Comparison of ENCODE assay signal across 15 cellular contexts in the genomic region with DNA sequence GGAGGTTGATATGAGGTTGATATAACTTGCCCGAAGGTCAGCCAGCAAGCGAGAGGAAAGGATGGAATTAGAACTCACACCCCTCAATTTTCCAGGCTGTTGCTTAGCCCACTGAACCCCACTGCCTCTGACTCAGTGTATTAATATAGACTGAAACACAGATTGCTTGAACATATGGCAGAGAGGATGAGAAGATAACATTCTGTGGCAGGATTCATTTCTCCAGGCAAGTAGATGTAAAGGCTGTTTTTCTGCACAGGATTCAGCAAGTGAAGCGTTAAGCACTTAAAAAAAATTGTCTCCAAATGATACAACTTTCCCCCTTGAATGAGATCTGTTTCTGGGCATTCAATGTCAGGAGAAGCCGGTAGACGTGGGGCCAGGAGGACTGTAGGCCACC.
A peak's percentile ranks its signal among the peaks of the same experiment; 100 is the strongest.
DNase-seq lines count a peak whose midpoint lies in the region; ATAC-seq and TF ChIP-seq lines count a peak whose summit lies in the region.
"Had no signal": no experiment of that assay in that cellular context is flagged by ENCODE, and none has a peak within 500 bp of the region (broad histone marks: within the 10 kb centered on the region; RNA-seq: fewer than 3 reads in every experiment).

No MANE protein-coding gene starts in this region.

- CTCF ChIA-PET in WTC11 (lab: Charles Lee): no interaction called here

- peak; percentile 15 for DNase-seq in NCI-H82 (lab: John Stamatoyannopoulos, UW)
- no peak for DNase-seq in NCI-H82 treated with DMSO at 0.1 percent for 48 hours (lab: John Stamatoyannopoulos, UW; ENCODE audit: unreplicated experiment)
- DNase-seq in NCI-H446 treated with DMSO at 0.1 percent for 48 hours (lab: John Stamatoyannopoulos, UW): peak; percentile 83
- peak; percentile 51 for DNase-seq in cerebellum (ENCODE audit: low spot score)
- DNase-seq in HUDEP-2 (lab: John Stamatoyannopoulos, UW; ENCODE audit: unreplicated experiment in 76 of 76): no peak
- DNase-seq in kidney tubule cell (ENCODE audit: low spot score): no peak
- DNase-seq in WTC11 (ENCODE audit: low spot score): no peak
- DNase-seq: Caco-2; CD8-positive, alpha-beta memory T cell; GOT3; H9; IMR-90; KBM-7 had no signal

- POLR2A ChIA-PET in WTC11 (lab: Charles Lee): no interaction called here

- no peaks in the 10 kb centered on the region for H3K27me3 Mint-ChIP-seq in WTC11 (ENCODE audit: low read depth)

- no peak for TF ChIP-seq CTCF in WTC11 (IDR thresholded peaks at IDR 0.05)

- H3K4me1 Mint-ChIP-seq in WTC11: no peaks in the 10 kb centered on the region
- H3K4me1 Mint-ChIP-seq: CD8-positive, alpha-beta memory T cell; H9 had no signal

- H3K36me3 Mint-ChIP-seq in WTC11: no peaks in the 10 kb centered on the region
- H3K36me3 Mint-ChIP-seq: CD8-positive, alpha-beta memory T cell had no signal

- ATAC-seq in GM19463 (IDR thresholded peaks at IDR 0.05; ENCODE audit: unreplicated experiment) (no peak), WTC11 (no peak)
- ATAC-seq: GM12878 had no signal

- H3K27ac Mint-ChIP-seq in WTC11: no peak overlapping the region
- H3K27ac Mint-ChIP-seq: CD8-positive, alpha-beta memory T cell; H9 had no signal

- H3K9me3 Mint-ChIP-seq in WTC11: no peaks in the 10 kb centered on the region
- H3K9me3 Mint-ChIP-seq: H9 had no signal

- no peak overlapping the region for H3K4me3 Mint-ChIP-seq in WTC11
- H3K4me3 Mint-ChIP-seq: CD8-positive, alpha-beta memory T cell; H9 had no signal

TF ChIP-seq in WTC11, 78 proteins besides CTCF, POLR2A, EP300 and RAD21:
- TF ChIP-seq CDX4 (CRISPR knock-in tag; IDR thresholded peaks at IDR 0.05; ENCODE audit: borderline replicate concordance) (no peak), TEAD4 (CRISPR knock-in tag; IDR thresholded peaks at IDR 0.05) (no peak), E2F1 (CRISPR knock-in tag; IDR thresholded peaks at IDR 0.05) (no peak), JUN (CRISPR knock-in tag; IDR thresholded peaks at IDR 0.05) (no peak), HMGA2 (CRISPR knock-in tag; IDR thresholded peaks at IDR 0.05) (no peak), RELA (CRISPR knock-in tag; IDR thresholded peaks at IDR 0.05; ENCODE audit: borderline replicate concordance) (no peak), ZNF423 (CRISPR knock-in tag; IDR thresholded peaks at IDR 0.05) (no peak), NR1H2 (CRISPR knock-in tag; IDR thresholded peaks at IDR 0.05) (no peak), ZNF416 (CRISPR knock-in tag; IDR thresholded peaks at IDR 0.05) (no peak), FOXK1 (CRISPR knock-in tag; IDR thresholded peaks at IDR 0.05) (no peak), NR3C1 (CRISPR knock-in tag; conservative IDR thresholded peaks at IDR 0.05; ENCODE audit: low read depth) (no peak), FOXP1 (CRISPR knock-in tag; IDR thresholded peaks at IDR 0.05; ENCODE audit: borderline replicate concordance) (no peak), NR2C2 (CRISPR knock-in tag; IDR thresholded peaks at IDR 0.05) (no peak), NFATC4 (CRISPR knock-in tag; IDR thresholded peaks at IDR 0.05) (no peak), FOXP4 (CRISPR knock-in tag; IDR thresholded peaks at IDR 0.05) (no peak), ATF2 (CRISPR knock-in tag; IDR thresholded peaks at IDR 0.05; ENCODE audit: borderline replicate concordance, low read depth) (no peak), SP1 (CRISPR knock-in tag; conservative IDR thresholded peaks at IDR 0.05) (no peak)
- TF ChIP-seq, protein P1, sequence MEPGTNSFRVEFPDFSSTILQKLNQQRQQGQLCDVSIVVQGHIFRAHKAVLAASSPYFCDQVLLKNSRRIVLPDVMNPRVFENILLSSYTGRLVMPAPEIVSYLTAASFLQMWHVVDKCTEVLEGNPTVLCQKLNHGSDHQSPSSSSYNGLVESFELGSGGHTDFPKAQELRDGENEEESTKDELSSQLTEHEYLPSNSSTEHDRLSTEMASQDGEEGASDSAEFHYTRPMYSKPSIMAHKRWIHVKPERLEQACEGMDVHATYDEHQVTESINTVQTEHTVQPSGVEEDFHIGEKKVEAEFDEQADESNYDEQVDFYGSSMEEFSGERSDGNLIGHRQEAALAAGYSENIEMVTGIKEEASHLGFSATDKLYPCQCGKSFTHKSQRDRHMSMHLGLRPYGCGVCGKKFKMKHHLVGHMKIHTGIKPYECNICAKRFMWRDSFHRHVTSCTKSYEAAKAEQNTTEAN (CRISPR knock-in tag; IDR thresholded peaks at IDR 0.05): no peak

Comparison
In these comparisons a context has a peak if more than half of its experiments do, and no peak if none do; other contexts are left out.
1. DNase-seq: peak in NCI-H82 (single experiment), NCI-H446 treated with DMSO at 0.1 percent for 48 hours (single experiment) and cerebellum (single experiment); none in NCI-H82 treated with DMSO at 0.1 percent for 48 hours (single experiment), HUDEP-2 (0 of 76), kidney tubule cell (single experiment) and WTC11 (single experiment).